8 cellular contexts compared by ENCODE assay signal in the genomic region with DNA sequence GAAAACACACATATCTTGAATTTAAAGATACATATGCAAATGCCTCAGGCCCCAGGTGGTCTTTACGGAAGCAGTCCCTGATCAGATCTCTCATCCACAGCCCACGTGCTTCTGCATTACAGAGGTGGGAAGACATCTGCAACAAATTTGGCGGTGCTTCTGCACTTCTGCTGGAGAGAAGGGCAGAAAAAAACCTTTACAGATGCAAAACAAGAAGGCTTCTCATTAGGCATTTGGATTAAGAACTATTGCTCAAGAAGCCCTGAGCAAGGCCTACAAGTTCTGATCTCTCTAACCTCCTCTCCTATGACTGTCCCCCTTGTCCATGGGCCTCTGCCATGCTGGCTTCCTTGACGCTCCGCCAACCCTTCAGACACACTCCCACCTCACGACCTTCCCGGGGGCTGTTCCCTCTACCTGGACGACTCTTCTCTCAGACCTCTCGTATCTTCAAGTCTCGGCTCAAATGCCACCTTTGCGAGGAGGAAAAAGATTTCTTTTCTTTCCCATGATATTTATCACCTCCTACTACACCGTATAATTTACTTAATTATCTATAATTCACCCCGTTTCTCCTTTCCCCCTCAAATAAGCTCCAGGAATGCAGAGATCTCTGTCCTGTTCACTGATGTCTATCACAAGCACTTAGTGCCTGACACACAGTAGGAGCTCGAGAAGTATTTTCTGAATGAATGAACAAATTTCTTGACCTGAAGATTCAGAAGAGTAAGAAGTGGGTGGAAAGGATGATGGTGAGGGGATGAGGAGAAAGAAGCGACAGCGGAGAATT. TPM values are rescaled to one million over a fixed set of nuclear protein-coding genes. Genes with fewer than 3 reads are reported as not detected.
DNase-seq lines count a peak whose midpoint lies in the region; ATAC-seq and TF ChIP-seq lines count a peak whose summit lies in the region.

No MANE protein-coding gene starts in this region.

- H3K27me3 ChIP-seq in BLaER1 treated with 17β-estradiol and CSF1 and Interleukin-3, amounts not matched to agents 10 nM and 100 nM, result no peaks in the 10 kb centered on the region

- H3K36me3 ChIP-seq in BLaER1 treated with 17β-estradiol and CSF1 and Interleukin-3, amounts not matched to agents 10 nM and 100 nM, result peaks cover 0 to 23% (median 7%) of the 10 kb centered on the region in 11 experiments; a peak in 8 of 22 replicates
- H3K36me3 ChIP-seq in mucosa of descending colon (ENCODE audit: low read depth), result peaks cover 5% of the 10 kb centered on the region

- no peak for ATAC-seq in mucosa of descending colon
- no peak for ATAC-seq in GM21526 (IDR thresholded peaks at IDR 0.05; ENCODE audit: low FRiP score, unreplicated experiment)

- H3K9me3 ChIP-seq in BLaER1 treated with 17β-estradiol and CSF1 and Interleukin-3, amounts not matched to agents 10 nM and 100 nM (replicated peaks in 1 of 11), result 0 out of 22 replicates have a peak, but pooled peaks cover 0 to 3% (median 0%) of the 10 kb centered on the region in 11 experiments
- no peaks in the 10 kb centered on the region for H3K9me3 ChIP-seq in mucosa of descending colon

- H3K4me1 ChIP-seq in BLaER1 treated with 17β-estradiol and CSF1 and Interleukin-3, amounts not matched to agents 10 nM and 100 nM, result peaks cover 33 to 52% (median 41%) of the 10 kb centered on the region in 10 experiments
- H3K4me1 ChIP-seq in mucosa of descending colon (ENCODE audit: low read depth), result peaks cover 16% of the 10 kb centered on the region

- peak overlapping the region; percentile 91 to 96 (median 93) for H3K9ac ChIP-seq in BLaER1 treated with 17β-estradiol and CSF1 and Interleukin-3, amounts not matched to agents 10 nM and 100 nM

- H3K27ac ChIP-seq in BLaER1 treated with 17β-estradiol and CSF1 and Interleukin-3, amounts not matched to agents 10 nM and 100 nM, result peak overlapping the region; percentile 88 to 94 (median 91)

- H3K4me2 ChIP-seq in BLaER1 treated with 17β-estradiol and CSF1 and Interleukin-3, amounts not matched to agents 10 nM and 100 nM, result peak overlapping the region; percentile 88 to 96 (median 93)

- TF ChIP-seq CTCF in cardiac fibroblast (IDR thresholded peaks at IDR 0.05; ENCODE audit: low read depth, low read length), result no peak
- TF ChIP-seq CTCF in mucosa of descending colon (IDR thresholded peaks at IDR 0.05), result no peak

- DNase-seq in Jurkat, Clone E6-1 (ENCODE audit: low read depth, low spot score), result no peak
- DNase-seq in cardiac fibroblast (ENCODE audit: low read depth in 2 of 2) (peak; percentile 16 to 23), mucosa of descending colon (no peak), NCI-H226 (no peak), anterior cingulate cortex (lab: John Stamatoyannopoulos, UW) (no peak)
- DNase-seq in activated CD4-positive, CD25-positive, alpha-beta regulatory T cell treated with anti-CD3 and anti-CD28 coated beads, Interleukin-2, amount 50 U/mL, for 72 hours, result no peak

- H4K20me1 ChIP-seq in BLaER1 treated with 17β-estradiol and CSF1 and Interleukin-3, amounts not matched to agents 10 nM and 100 nM, result peaks cover 0 to 59% (median 28%) of the 10 kb centered on the region in 11 experiments; a peak in 14 of 22 replicates

- intact Hi-C loops in mucosa of descending colon (cut with DNase I, micrococcal nuclease), result no loop called here

- peak overlapping the region; percentile 84 to 99 (median 94) for H3K4me3 ChIP-seq in BLaER1 treated with 17β-estradiol and CSF1 and Interleukin-3, amounts not matched to agents 10 nM and 100 nM
- peak overlapping the region; percentile 70 for H3K4me3 ChIP-seq in Jurkat, Clone E6-1 (ENCODE audit: low read length)
- H3K4me3 ChIP-seq in cardiac fibroblast (replicated peaks in 1 of 2; ENCODE audit: low read depth in 2 of 2, low read length in 2 of 2) (peak overlapping the region; percentile 72 to 79), mucosa of descending colon (peak overlapping the region; percentile 95)

RNA-seq across cellular contexts. Expression of gene MTMR12, which starts 1.1 kb away (rescaled TPM):
- 18.5 TPM for polyA plus RNA-seq in Jurkat, Clone E6-1 (2012; ENCODE audit: insufficient read depth, insufficient read length)
- 10 to 100 TPM; 19.3 to 43.8 (median 20.7) TPM for total RNA-seq in mucosa of descending colon

Comparison
In these comparisons a context has a peak if more than half of its experiments do, and no peak if none do; other contexts are left out.
1. DNase-seq: peak in cardiac fibroblast (2 of 2); none in Jurkat, Clone E6-1 (single experiment), mucosa of descending colon (0 of 3), NCI-H226 (single experiment), anterior cingulate cortex (0 of 58) and activated CD4-positive, CD25-positive, alpha-beta regulatory T cell treated with anti-CD3 and anti-CD28 coated beads, Interleukin-2, amount 50 U/mL, for 72 hours (single experiment).
2. Peak in every context shown above with its lines, with median percentiles within 50 percentile points of each other: H3K4me3 ChIP-seq.